Comparison of ENCODE assay signal across 14 cellular contexts in the genomic region with DNA sequence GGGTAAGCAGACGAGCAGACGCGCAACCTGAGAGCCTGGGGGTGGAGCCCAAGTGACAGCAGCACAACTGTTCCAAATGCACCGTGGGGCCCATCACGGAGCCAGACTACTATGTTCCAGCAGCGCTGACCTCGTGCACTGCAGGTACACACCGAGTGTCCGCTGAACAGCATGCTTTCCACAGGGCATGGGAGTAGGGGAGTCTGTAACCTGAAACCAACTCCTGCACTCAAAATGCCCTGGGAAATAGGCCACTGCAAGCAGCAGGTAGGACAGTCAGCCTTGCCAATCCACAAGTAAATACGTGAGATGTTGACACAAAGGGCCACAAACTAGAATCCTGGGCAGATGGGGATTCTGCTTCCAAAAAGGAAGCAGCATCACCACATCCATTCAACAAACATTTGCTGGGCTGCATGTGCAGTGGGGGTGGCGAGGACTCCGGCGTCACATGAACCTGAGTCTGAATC.
DNase-seq lines count a peak whose midpoint lies in the region; ATAC-seq and TF ChIP-seq lines count a peak whose summit lies in the region.
"Had no signal": no experiment of that assay in that cellular context is flagged by ENCODE, and none has a peak within 500 bp of the region (broad histone marks: within the 10 kb centered on the region; RNA-seq: fewer than 3 reads in every experiment).

No MANE protein-coding gene starts in this region.

- CTCF ChIA-PET in PC-3 (lab: Charles Lee) = interaction anchor here (0.5 kb wide), 1 partner anchor 839 kb away, joined by 3 read pairs; no protein-coding TSS in a partner anchor

- H3K79me2 ChIP-seq in GM23338 (replicated peaks; ENCODE audit: insufficient read depth) (no peaks in the 10 kb centered on the region), PC-3 (ENCODE audit: low read length) (no peaks in the 10 kb centered on the region)

- 0 out of 2 replicates have a peak, but pooled peaks cover 6% of the 10 kb centered on the region for H3K4me1 ChIP-seq in GM23338 (ENCODE audit: insufficient read depth)
- H3K4me1 ChIP-seq in prostate gland (replicated peaks) = peaks cover 46% of the 10 kb centered on the region
- H3K4me1 ChIP-seq in PC-3 (ENCODE audit: insufficient read depth, low read length) = peaks cover 17% of the 10 kb centered on the region
- H3K4me1 ChIP-seq in thyroid gland = peaks cover 15 to 36% of the 10 kb centered on the region in 2 donors

- TF ChIP-seq CTCF in GM23338 (conservative IDR thresholded peaks at IDR 0.05; ENCODE audit: low read depth in 2 of 2) (no peak), VCaP (conservative IDR thresholded peaks at IDR 0.05) (no peak), prostate gland (IDR thresholded peaks at IDR 0.05) (peak in 1 of 4 experiments; percentile 2), PC-3 (conservative IDR thresholded peaks at IDR 0.05; ENCODE audit: low read depth, low read length) (no peak), thyroid gland (IDR thresholded peaks at IDR 0.05) (no peak)

- H3K36me3 Mint-ChIP-seq in GM23338 (ENCODE audit: low read depth) = peaks cover 12% of the 10 kb centered on the region

- H3K4me3 ChIP-seq in GM23338 (no peak overlapping the region), prostate gland (no peak overlapping the region), PC-3 (ENCODE audit: low read length) (no peak overlapping the region), thyroid gland (replicated peaks in 1 of 3) (no peak overlapping the region)
- H3K4me3 ChIP-seq: dorsolateral prefrontal cortex had no signal

- peaks cover 4% of the 10 kb centered on the region; the same call in 1 of the 2 replicates for H3K36me3 ChIP-seq in GM23338 (ENCODE audit: insufficient read depth)
- H3K36me3 ChIP-seq in prostate gland = no peaks in the 10 kb centered on the region
- H3K36me3 ChIP-seq in PC-3 (ENCODE audit: low read depth, low read length) = no peaks in the 10 kb centered on the region; the same call in 1 of the 2 replicates
- peaks cover 20 to 32% of the 10 kb centered on the region in 2 donors for H3K36me3 ChIP-seq in thyroid gland

- peak; percentile 7; the same call in 1 of the 3 replicates for ATAC-seq in GM23338
- ATAC-seq in PC-3 = no peak
- ATAC-seq: naive thymus-derived CD4-positive, alpha-beta T cell had no signal

- H3F3A ChIP-seq in GM23338 (replicated peaks; ENCODE audit: low read depth) = no peaks in the 10 kb centered on the region
- no peaks in the 10 kb centered on the region for H3F3A ChIP-seq in PC-3 (ENCODE audit: low read length, unreplicated experiment)

- H3K9me3 ChIP-seq in prostate gland = no peaks in the 10 kb centered on the region
- no peaks in the 10 kb centered on the region for H3K9me3 ChIP-seq in PC-3 (ENCODE audit: low read length)
- no peaks in the 10 kb centered on the region for H3K9me3 ChIP-seq in thyroid gland

- POLR2A ChIA-PET in PC-3 (lab: Charles Lee; ENCODE audit: unreplicated experiment) = no interaction called here

- peaks cover 15% of the 10 kb centered on the region for H3K4me1 Mint-ChIP-seq in GM23338

- no peak overlapping the region for H3K27ac ChIP-seq in GM23338 (ENCODE audit: low read depth)
- H3K27ac ChIP-seq in VCaP = peak overlapping the region; percentile 99
- peak overlapping the region; percentile 70 to 75 for H3K27ac ChIP-seq in prostate gland
- no peak overlapping the region for H3K27ac ChIP-seq in PC-3 (ENCODE audit: low read length)
- H3K27ac ChIP-seq in thyroid gland = peak overlapping the region in 1 of 3 donors; percentile 5

- no peaks in the 10 kb centered on the region for H4K20me1 ChIP-seq in GM23338 (replicated peaks; ENCODE audit: insufficient read depth)
- peaks cover 3% of the 10 kb centered on the region; the same call in 1 of the 2 replicates for H4K20me1 ChIP-seq in PC-3 (ENCODE audit: low read length)

- intact Hi-C loops in prostate gland (cut with DNase I) (no loop called here), PC-3 (cut with micrococcal nuclease) (loop anchor here (10.0 kb wide), 1 partner anchor 71 kb away; the partner anchor contains the start of gene TBC1D2B), thyroid gland (cut with DNase I) (no loop called here)

- no peak overlapping the region for H3K9ac ChIP-seq in PC-3 (ENCODE audit: low read length)

- H2AFZ ChIP-seq in GM23338 = no peak overlapping the region
- no peak overlapping the region for H2AFZ ChIP-seq in PC-3 (ENCODE audit: low read length)

- no peak overlapping the region for H3K27ac Mint-ChIP-seq in GM23338

- H3K9me2 ChIP-seq in GM23338 (ENCODE audit: insufficient read depth) (no peaks in the 10 kb centered on the region), PC-3 (replicated peaks; ENCODE audit: low read length) (no peaks in the 10 kb centered on the region)

- no peaks in the 10 kb centered on the region for H3K9me3 Mint-ChIP-seq in GM23338
- H3K9me3 Mint-ChIP-seq: activated T-helper 2 cell treated with anti-CD3 and anti-CD28 coated beads, Interferon-gamma antibody, Interleukin-2, Interleukin-4, amounts not matched to agents 10 μg/mL and 5 μg/mL and 100 μg/mL, durations not matched to agents 14 hours and 24 hours and 36 hours; CD4-positive, alpha-beta T cell; immature natural killer cell; naive thymus-derived CD4-positive, alpha-beta T cell had no signal

- no peak overlapping the region for H3K4me3 Mint-ChIP-seq in GM23338
- H3K4me3 Mint-ChIP-seq: CD4-positive, alpha-beta T cell; immature natural killer cell; naive thymus-derived CD4-positive, alpha-beta T cell had no signal

- WGBS in prostate gland = 29% methylated on average over 13 of the region's 13 CpGs
- WGBS in thyroid gland, 2 donors = 75 to 85% methylated on average over 13 of the region's 13 CpGs

- H3K4me2 ChIP-seq in GM23338 (no peak overlapping the region), PC-3 (ENCODE audit: low read length) (no peak overlapping the region)

- H3K27me3 Mint-ChIP-seq in GM23338 (ENCODE audit: insufficient read depth, low read depth, poor library complexity) = peaks cover 5% of the 10 kb centered on the region
- H3K27me3 Mint-ChIP-seq: CD4-positive, alpha-beta T cell; naive thymus-derived CD4-positive, alpha-beta T cell had no signal

- in situ Hi-C loops in G401 (cut with HindIII; ENCODE audit: low sequenced_read_pairs) = no loop called here

- BruUV-seq in PC-3 (replicated peaks; lab: Mats Ljungman, UMichigan) = no TSS peak

- no peaks in the 10 kb centered on the region for H3K27me3 ChIP-seq in GM23338 (ENCODE audit: insufficient read depth)
- no peaks in the 10 kb centered on the region for H3K27me3 ChIP-seq in prostate gland (replicated peaks; ENCODE audit: insufficient read depth)
- H3K27me3 ChIP-seq in PC-3 (ENCODE audit: low read length) = no peaks in the 10 kb centered on the region
- H3K27me3 ChIP-seq in thyroid gland = no peaks in the 10 kb centered on the region
- H3K27me3 ChIP-seq: dorsolateral prefrontal cortex had no signal

- TF ChIP-seq POLR2A in prostate gland (IDR thresholded peaks at IDR 0.05) = no peak
- TF ChIP-seq POLR2A in thyroid gland (IDR thresholded peaks at IDR 0.05) = no peak

- no peak for DNase-seq in GM23338 (ENCODE audit: low spot score)
- DNase-seq in NCI-H187 (lab: John Stamatoyannopoulos, UW) = peak; percentile 66 to 79
- peak; percentile 77 for DNase-seq in prostate gland (ENCODE audit: low spot score)
- DNase-seq in HuH-7 (ENCODE audit: low spot score) = no peak
- DNase-seq in PC-3 = no peak
- no peak for DNase-seq in G401 (ENCODE audit: low spot score)
- DNase-seq in thyroid gland = no peak
- DNase-seq: CD4-positive, alpha-beta T cell; immature natural killer cell; Kasumi-1; naive thymus-derived CD4-positive, alpha-beta T cell had no signal

TF ChIP-seq in GM23338, 12 proteins besides CTCF, POLR2A, EP300 and RAD21:
- TF ChIP-seq POLR2AphosphoS5 (IDR thresholded peaks at IDR 0.05; ENCODE audit: low read depth) = no peak
- TF ChIP-seq, protein P1, sequence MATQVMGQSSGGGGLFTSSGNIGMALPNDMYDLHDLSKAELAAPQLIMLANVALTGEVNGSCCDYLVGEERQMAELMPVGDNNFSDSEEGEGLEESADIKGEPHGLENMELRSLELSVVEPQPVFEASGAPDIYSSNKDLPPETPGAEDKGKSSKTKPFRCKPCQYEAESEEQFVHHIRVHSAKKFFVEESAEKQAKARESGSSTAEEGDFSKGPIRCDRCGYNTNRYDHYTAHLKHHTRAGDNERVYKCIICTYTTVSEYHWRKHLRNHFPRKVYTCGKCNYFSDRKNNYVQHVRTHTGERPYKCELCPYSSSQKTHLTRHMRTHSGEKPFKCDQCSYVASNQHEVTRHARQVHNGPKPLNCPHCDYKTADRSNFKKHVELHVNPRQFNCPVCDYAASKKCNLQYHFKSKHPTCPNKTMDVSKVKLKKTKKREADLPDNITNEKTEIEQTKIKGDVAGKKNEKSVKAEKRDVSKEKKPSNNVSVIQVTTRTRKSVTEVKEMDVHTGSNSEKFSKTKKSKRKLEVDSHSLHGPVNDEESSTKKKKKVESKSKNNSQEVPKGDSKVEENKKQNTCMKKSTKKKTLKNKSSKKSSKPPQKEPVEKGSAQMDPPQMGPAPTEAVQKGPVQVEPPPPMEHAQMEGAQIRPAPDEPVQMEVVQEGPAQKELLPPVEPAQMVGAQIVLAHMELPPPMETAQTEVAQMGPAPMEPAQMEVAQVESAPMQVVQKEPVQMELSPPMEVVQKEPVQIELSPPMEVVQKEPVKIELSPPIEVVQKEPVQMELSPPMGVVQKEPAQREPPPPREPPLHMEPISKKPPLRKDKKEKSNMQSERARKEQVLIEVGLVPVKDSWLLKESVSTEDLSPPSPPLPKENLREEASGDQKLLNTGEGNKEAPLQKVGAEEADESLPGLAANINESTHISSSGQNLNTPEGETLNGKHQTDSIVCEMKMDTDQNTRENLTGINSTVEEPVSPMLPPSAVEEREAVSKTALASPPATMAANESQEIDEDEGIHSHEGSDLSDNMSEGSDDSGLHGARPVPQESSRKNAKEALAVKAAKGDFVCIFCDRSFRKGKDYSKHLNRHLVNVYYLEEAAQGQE (IDR thresholded peaks at IDR 0.05; ENCODE audit: unreplicated experiment) = no peak
- TF ChIP-seq, protein P2, sequence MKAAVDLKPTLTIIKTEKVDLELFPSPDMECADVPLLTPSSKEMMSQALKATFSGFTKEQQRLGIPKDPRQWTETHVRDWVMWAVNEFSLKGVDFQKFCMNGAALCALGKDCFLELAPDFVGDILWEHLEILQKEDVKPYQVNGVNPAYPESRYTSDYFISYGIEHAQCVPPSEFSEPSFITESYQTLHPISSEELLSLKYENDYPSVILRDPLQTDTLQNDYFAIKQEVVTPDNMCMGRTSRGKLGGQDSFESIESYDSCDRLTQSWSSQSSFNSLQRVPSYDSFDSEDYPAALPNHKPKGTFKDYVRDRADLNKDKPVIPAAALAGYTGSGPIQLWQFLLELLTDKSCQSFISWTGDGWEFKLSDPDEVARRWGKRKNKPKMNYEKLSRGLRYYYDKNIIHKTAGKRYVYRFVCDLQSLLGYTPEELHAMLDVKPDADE (IDR thresholded peaks at IDR 0.05) = no peak

Comparison
In these comparisons a context has a peak if more than half of its experiments do, and no peak if none do; other contexts are left out.
1. DNase-seq: peak in NCI-H187 (2 of 2) and prostate gland (single experiment); none in GM23338 (single experiment), HuH-7 (single experiment), PC-3 (single experiment), G401 (single experiment) and thyroid gland (0 of 2).
2. H3K27ac ChIP-seq: peak in VCaP (single experiment) and prostate gland (2 of 2); none in GM23338 (single experiment) and PC-3 (single experiment).